Comparison of ENCODE assay signal across 1 cellular context in genomic region chr19:6499052-6499790, GRCh38.
TF ChIP-seq lines count a peak whose summit lies in the region.

No MANE protein-coding gene starts in this region.

TF ChIP-seq in K562, 482 proteins besides CTCF, POLR2A, EP300 and RAD21 (continues in another document):
- TF ChIP-seq ZBTB5 (IDR thresholded peaks at IDR 0.05) (no peak), KLF16 (IDR thresholded peaks at IDR 0.05) (no peak), LARP7 (IDR thresholded peaks at IDR 0.05) (no peak), BCOR (IDR thresholded peaks at IDR 0.05) (peak; percentile 65), ILF3 (IDR thresholded peaks at IDR 0.05; ENCODE audit: borderline replicate concordance) (no peak), DACH1 (IDR thresholded peaks at IDR 0.05; ENCODE audit: partially characterized antibody) (no peak), ZNF77 (CRISPR knock-in tag; IDR thresholded peaks at IDR 0.05) (no peak), ZNF830 (CRISPR knock-in tag; IDR thresholded peaks at IDR 0.05) (no peak), MTA1 (IDR thresholded peaks at IDR 0.05; ENCODE audit: borderline replicate concordance) (no peak), KHSRP (IDR thresholded peaks at IDR 0.05) (no peak), ESRRB (CRISPR knock-in tag; IDR thresholded peaks at IDR 0.05; ENCODE audit: borderline replicate concordance) (no peak), ZNF24 (IDR thresholded peaks at IDR 0.05) (no peak), CHAMP1 (IDR thresholded peaks at IDR 0.05) (no peak), BMI1 (IDR thresholded peaks at IDR 0.05; ENCODE audit: low read length) (no peak), ZNF655 (CRISPR knock-in tag; IDR thresholded peaks at IDR 0.05) (no peak), MBD1 (CRISPR knock-in tag; IDR thresholded peaks at IDR 0.05) (no peak), ZNF551 (CRISPR knock-in tag; IDR thresholded peaks at IDR 0.05) (no peak), FOXA1 (IDR thresholded peaks at IDR 0.05; ENCODE audit: borderline replicate concordance) (no peak), PRMT5 (CRISPR knock-in tag; IDR thresholded peaks at IDR 0.05) (no peak), ETV6 (IDR thresholded peaks at IDR 0.05; ENCODE audit: borderline replicate concordance in 1 of 2, low read depth in 2 of 2, low read length in 1 of 2) (no peak), ETV6 (CRISPR knock-in tag; IDR thresholded peaks at IDR 0.05; ENCODE audit: borderline replicate concordance) (no peak), ZSCAN32 (CRISPR knock-in tag; IDR thresholded peaks at IDR 0.05) (no peak), HDAC1 (IDR thresholded peaks at IDR 0.05) (no peak), THAP12 (CRISPR knock-in tag; IDR thresholded peaks at IDR 0.05) (no peak), TEAD4 (IDR thresholded peaks at IDR 0.05; ENCODE audit: low read length) (no peak), TEAD4 (CRISPR knock-in tag; IDR thresholded peaks at IDR 0.05; ENCODE audit: borderline replicate concordance) (no peak), NR2C2 (CRISPR knock-in tag; IDR thresholded peaks at IDR 0.05) (no peak), NR2C2 (tag; IDR thresholded peaks at IDR 0.05) (no peak), ZNF324 (CRISPR knock-in tag; IDR thresholded peaks at IDR 0.05) (no peak), ZNF639 (CRISPR knock-in tag; conservative IDR thresholded peaks at IDR 0.05 in 1 of 2, IDR thresholded peaks at IDR 0.05 in 1 of 2) (no peak), ZSCAN29 (IDR thresholded peaks at IDR 0.05) (no peak), POLR3G (IDR thresholded peaks at IDR 0.05; ENCODE audit: extremely low read depth, insufficient read length, insufficient replicate concordance) (no peak), TAL1 (IDR thresholded peaks at IDR 0.05) (no peak), HDAC3 (IDR thresholded peaks at IDR 0.05; ENCODE audit: borderline replicate concordance, partially characterized antibody) (no peak), RCOR1 (IDR thresholded peaks at IDR 0.05; ENCODE audit: borderline replicate concordance in 1 of 2, low read depth in 2 of 2, low read length in 2 of 2) (no peak), EHMT2 (IDR thresholded peaks at IDR 0.05) (no peak), PHF20 (IDR thresholded peaks at IDR 0.05; ENCODE audit: partially characterized antibody) (peak; percentile 50), E2F3 (CRISPR knock-in tag; IDR thresholded peaks at IDR 0.05) (no peak), MAFK (IDR thresholded peaks at IDR 0.05; ENCODE audit: low read length) (no peak), NFYB (IDR thresholded peaks at IDR 0.05; ENCODE audit: extremely low read depth, insufficient read length) (no peak), SNIP1 (IDR thresholded peaks at IDR 0.05; ENCODE audit: low read depth) (no peak), MAFF (IDR thresholded peaks at IDR 0.05; ENCODE audit: low read length) (no peak), L3MBTL2 (IDR thresholded peaks at IDR 0.05) (no peak), STAG1 (CRISPR knock-in tag; IDR thresholded peaks at IDR 0.05; ENCODE audit: borderline replicate concordance) (no peak), REST (CRISPR knock-in tag; IDR thresholded peaks at IDR 0.05; ENCODE audit: low read depth) (no peak), SNRNP70 (optimal IDR thresholded peaks at IDR 0.05; ENCODE audit: low read depth, low read length) (no peak), ZBTB11 (CRISPR knock-in tag; IDR thresholded peaks at IDR 0.05) (no peak), ZNF277 (CRISPR knock-in tag; IDR thresholded peaks at IDR 0.05; ENCODE audit: borderline replicate concordance) (no peak), TBP (optimal IDR thresholded peaks at IDR 0.05; ENCODE audit: low read depth, low read length) (no peak), RBM25 (IDR thresholded peaks at IDR 0.05; ENCODE audit: low read depth, low read length, severe bottlenecking) (peak; percentile 34), POLR2B (IDR thresholded peaks at IDR 0.05; ENCODE audit: low read depth, partially characterized antibody) (no peak)
